In the genomic region with DNA sequence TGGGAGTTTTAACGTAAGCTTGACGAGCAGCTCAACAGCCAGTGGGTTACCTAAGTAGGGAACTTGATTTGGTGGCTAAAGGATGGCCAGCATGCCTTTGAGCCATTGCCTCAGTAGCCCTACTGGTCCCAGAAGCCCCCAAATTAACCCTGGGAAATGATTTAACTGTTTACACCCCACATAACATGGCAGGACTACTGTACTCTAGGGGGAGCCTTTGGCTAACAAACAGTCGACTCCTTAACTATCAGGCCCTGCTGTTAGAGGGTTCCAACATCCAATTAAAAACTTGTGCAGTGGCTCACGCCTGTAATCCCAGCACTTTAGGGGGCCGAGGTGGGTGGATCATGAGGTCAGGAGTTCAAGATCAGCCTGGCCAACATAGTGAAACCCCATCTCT, we compare ENCODE assay signal across 15 cellular contexts. TPM values are rescaled to one million over a fixed set of nuclear protein-coding genes. Genes with fewer than 3 reads are reported as not detected.
DNase-seq lines count a peak whose midpoint lies in the region; FAIRE-seq and TF ChIP-seq lines count a peak whose summit lies in the region.
"Had no signal": no experiment of that assay in that cellular context is flagged by ENCODE, and none has a peak within 500 bp of the region (broad histone marks: within the 10 kb centered on the region; RNA-seq: fewer than 3 reads in every experiment).

No MANE protein-coding gene starts in this region.

- WGBS in H1 (ENCODE audit: extremely low coverage in 1 of 2, insufficient coverage in 1 of 2, insufficient read length in 1 of 2, insufficient replicate concordance in 2 of 2, low coverage in 1 of 2, low lambda C conversion rate in 2 of 2, missing lambda C conversion rate in 1 of 2), 2 experiments, result 65% methylated on average over 5 of the region's 5 CpGs; no CpG with 5 or more reads in 1 of the 2 experiments

- no peak overlapping the region for H3K4me3 Mint-ChIP-seq in immature natural killer cell
- H3K4me3 Mint-ChIP-seq: activated naive CD8-positive, alpha-beta T cell treated with anti-CD3 and anti-CD28 coated beads, Interleukin-2, amount 10 ng/mL, durations not matched to agents 7 days and 5 days; T-helper 2 cell treated with Interferon-gamma antibody and Interleukin-4, amounts not matched to agents 5 μg/mL and 100 μg/mL, for 36 hours had no signal

- H3K27me3 ChIP-seq in BE2C (no peaks in the 10 kb centered on the region), OCI-LY3 (ENCODE audit: low read depth, low read length) (no peaks in the 10 kb centered on the region; the same call in 1 of the 2 replicates), H1 (replicated peaks in 1 of 4; ENCODE audit: control insufficient read depth in 3 of 4, extremely low read depth in 1 of 4, insufficient read depth in 3 of 4, low read length in 3 of 4) (no peaks in the 10 kb centered on the region)
- H3K27me3 ChIP-seq: BLaER1 treated with 17β-estradiol and CSF1 and Interleukin-3, amounts not matched to agents 10 nM and 100 nM; transverse colon had no signal

- POLR2A ChIA-PET in HEK293 (lab: Yijun Ruan, JAX), result no interaction called here
- POLR2A ChIA-PET in H1 (lab: Charles Lee; ENCODE audit: partially characterized antibody), result no interaction called here

- H3K9me3 Mint-ChIP-seq in immature natural killer cell, result peaks cover 16 to 25% (median 18%) of the 10 kb centered on the region in 6 donors

- FAIRE-seq in H1 (lab: Jason Lieb, UNC) (no peak), GM12891 (lab: Jason Lieb, UNC) (no peak)

- H3K36me3 Mint-ChIP-seq in immature natural killer cell, result peaks cover 7 to 11% (median 10%) of the 10 kb centered on the region in 3 donors

- peaks cover 2% of the 10 kb centered on the region; the same call in 1 of the 2 replicates for H3K23me2 ChIP-seq in H1 (ENCODE audit: low read depth, low read length)

- no peak overlapping the region for H4K8ac ChIP-seq in H1 (ENCODE audit: extremely low read depth, insufficient read depth, low read length)

- peaks cover 0 to 2% of the 10 kb centered on the region in 2 donors for H3K4me1 Mint-ChIP-seq in immature natural killer cell

- H3K27ac Mint-ChIP-seq in immature natural killer cell, result no peak overlapping the region
- H3K27ac Mint-ChIP-seq: activated naive CD8-positive, alpha-beta T cell treated with anti-CD3 and anti-CD28 coated beads, Interleukin-2, amount 10 ng/mL, durations not matched to agents 7 days and 5 days; T-helper 2 cell treated with Interferon-gamma antibody and Interleukin-4, amounts not matched to agents 5 μg/mL and 100 μg/mL, for 36 hours had no signal

- H3K79me2 ChIP-seq in OCI-LY3 (ENCODE audit: low read length), result no peaks in the 10 kb centered on the region
- H3K79me2 ChIP-seq in H1 (ENCODE audit: control insufficient read depth in 1 of 2, insufficient read depth in 2 of 2, low read length in 2 of 2), result no peaks in the 10 kb centered on the region

- CTCF ChIA-PET in HEK293 (lab: Yijun Ruan, JAX), result interaction anchor here (0.6 to 4.4 kb wide), 4 partner anchors 9 to 450 kb away, joined by 3 to 18 read pairs (median 6); partner anchors contain the start of gene SMCO1
- CTCF ChIA-PET in H1 (lab: Charles Lee; ENCODE audit: partially characterized antibody), result interaction anchor here (0.6 to 5.5 kb wide), 31 partner anchors 11 to 521 kb away, joined by 3 to 40 read pairs (median 4); partner anchors contain the start of genes NCBP2 and RNF168

- H3K27me3 Mint-ChIP-seq in immature natural killer cell (ENCODE audit: low read depth in 3 of 3), result peaks cover 0 to 9% (median 4%) of the 10 kb centered on the region in 3 donors

- H3K14ac ChIP-seq in H1 (ENCODE audit: insufficient read length), result no peak overlapping the region

- no peaks in the 10 kb centered on the region for H4K20me1 ChIP-seq in OCI-LY3 (ENCODE audit: insufficient read depth, low read length)
- H4K20me1 ChIP-seq in H1 (replicated peaks in 1 of 2; ENCODE audit: control insufficient read depth in 1 of 2, insufficient read depth in 2 of 2, low read length in 2 of 2), result no peaks in the 10 kb centered on the region
- H4K20me1 ChIP-seq: BLaER1 treated with 17β-estradiol and CSF1 and Interleukin-3, amounts not matched to agents 10 nM and 100 nM had no signal

- H3K27ac ChIP-seq in HEK293 (ENCODE audit: extremely low read depth, low read depth, low read length), result no peak overlapping the region
- H3K27ac ChIP-seq in OCI-LY3 (ENCODE audit: low read length), result no peak overlapping the region
- H3K27ac ChIP-seq in H1 (ENCODE audit: low read depth, low read length), result no peak overlapping the region
- H3K27ac ChIP-seq: BLaER1 treated with 17β-estradiol and CSF1 and Interleukin-3, amounts not matched to agents 10 nM and 100 nM; transverse colon had no signal

- TF ChIP-seq POLR2A in H1 (IDR thresholded peaks at IDR 0.05; ENCODE audit: control extremely low read depth in 1 of 2, low read depth in 2 of 2, low read length in 2 of 2), result no peak
- no peak for TF ChIP-seq POLR2A in GM12891 (IDR thresholded peaks at IDR 0.05; ENCODE audit: low read depth, low read length)

- H3K4ac ChIP-seq in H1 (replicated peaks; ENCODE audit: insufficient read length, low read depth, low read length), result no peak overlapping the region

- no peak for DNase-seq in BE2C
- DNase-seq in H1 (ENCODE audit: low read depth in 1 of 2, low spot score in 2 of 2), result no peak
- DNase-seq in immature natural killer cell, result no peak
- DNase-seq in kidney tubule cell (ENCODE audit: low spot score), result no peak
- DNase-seq in GM12891 (ENCODE audit: insufficient read length, low spot score), result no peak
- DNase-seq in glomerular visceral epithelial cell (ENCODE audit: extremely low spot score), result no peak
- DNase-seq: activated naive CD8-positive, alpha-beta T cell treated with anti-CD3 and anti-CD28 coated beads, Interleukin-2, amount 10 ng/mL, durations not matched to agents 7 days and 5 days; effector memory CD4-positive, alpha-beta T cell; HCEC 1CT; NK-92 treated with Interleukin-12 subunit alpha and Interleukin-12 subunit beta, amount 100 ng/mL, for 24 hours; transverse colon had no signal

- no peak overlapping the region for H3K56ac ChIP-seq in H1 (replicated peaks; ENCODE audit: insufficient read length, low read depth, low read length)

- H2BK5ac ChIP-seq in H1 (ENCODE audit: low read depth, low read length), result no peak overlapping the region

- H3K9me3 ChIP-seq in BE2C, result peaks cover 11% of the 10 kb centered on the region
- H3K9me3 ChIP-seq in HEK293 (ENCODE audit: control insufficient read depth, insufficient read depth, low read depth, low read length), result no peaks in the 10 kb centered on the region
- H3K9me3 ChIP-seq in OCI-LY3 (ENCODE audit: insufficient read depth, low read length), result no peaks in the 10 kb centered on the region
- H3K9me3 ChIP-seq in H1 (ENCODE audit: insufficient read depth in 2 of 2, low read depth in 1 of 2, low read length in 1 of 2), result peaks cover 25 to 27% of the 10 kb centered on the region in 2 experiments

- H2BK12ac ChIP-seq in H1 (ENCODE audit: low read depth, low read length), result no peak overlapping the region; the same call in 1 of the 2 replicates

- TF ChIP-seq CTCF in BE2C (IDR thresholded peaks at IDR 0.05; ENCODE audit: low read depth, low read length), result peak; percentile 33
- peak; percentile 31; the same call in 1 of the 2 replicates for TF ChIP-seq CTCF in HEK293 (tag by site-specific recombination; IDR thresholded peaks at IDR 0.05)
- TF ChIP-seq CTCF in OCI-LY3 (IDR thresholded peaks at IDR 0.05; ENCODE audit: low read depth, low read length), result peak; percentile 41
- TF ChIP-seq CTCF in H1 (IDR thresholded peaks at IDR 0.05; ENCODE audit: control extremely low read depth in 1 of 3, insufficient read depth in 1 of 3, low read depth in 1 of 3, low read length in 3 of 3), result peak in 2 of 3 experiments; percentile 63 to 64; a peak in 3 of 4 replicates

- no peak overlapping the region for H4K5ac ChIP-seq in H1 (ENCODE audit: insufficient read length, low read depth, low read length)

- H3K4me2 ChIP-seq in OCI-LY3 (ENCODE audit: low read length) (no peak overlapping the region), H1 (ENCODE audit: insufficient read depth in 1 of 2, low read depth in 2 of 2, low read length in 2 of 2) (no peak overlapping the region)
- H3K4me2 ChIP-seq: BLaER1 treated with 17β-estradiol and CSF1 and Interleukin-3, amounts not matched to agents 10 nM and 100 nM had no signal

- peak; percentile 78 to 84 for TF ChIP-seq RAD21 in H1 (IDR thresholded peaks at IDR 0.05 in 1 of 2, conservative IDR thresholded peaks at IDR 0.05 in 1 of 2; ENCODE audit: low read depth in 2 of 2, low read length in 2 of 2)

- H2AFZ ChIP-seq in OCI-LY3 (ENCODE audit: low read depth, low read length), result no peak overlapping the region
- no peak overlapping the region for H2AFZ ChIP-seq in H1 (ENCODE audit: low read length)

- no peaks in the 10 kb centered on the region for H3K79me1 ChIP-seq in H1 (ENCODE audit: low read depth, low read length)

- H4K91ac ChIP-seq in H1 (replicated peaks; ENCODE audit: insufficient read length, low read length), result no peak overlapping the region

- H3K18ac ChIP-seq in H1 (ENCODE audit: extremely low read depth, low read length), result no peak overlapping the region

- no peak overlapping the region for H2BK20ac ChIP-seq in H1 (ENCODE audit: low read length)

- no peak overlapping the region for H2BK15ac ChIP-seq in H1 (ENCODE audit: low read length)

- H3K23ac ChIP-seq in H1 (ENCODE audit: insufficient read length), result no peak overlapping the region

- no peak overlapping the region for H3K4me3 ChIP-seq in BE2C (ENCODE audit: low read depth, low read length)
- H3K4me3 ChIP-seq in HEK293 (ENCODE audit: low read depth, low read length), result no peak overlapping the region
- H3K4me3 ChIP-seq in OCI-LY3 (ENCODE audit: low read length), result no peak overlapping the region
- no peak overlapping the region for H3K4me3 ChIP-seq in H1 (ENCODE audit: extremely low read depth in 1 of 4, insufficient read depth in 2 of 4, low read depth in 3 of 4, low read length in 4 of 4)
- H3K4me3 ChIP-seq: BLaER1 treated with 17β-estradiol and CSF1 and Interleukin-3, amounts not matched to agents 10 nM and 100 nM; transverse colon had no signal

- H3K4me1 ChIP-seq in BE2C (no peaks in the 10 kb centered on the region), HEK293 (ENCODE audit: control insufficient read depth, insufficient read depth, low read length) (no peaks in the 10 kb centered on the region), OCI-LY3 (ENCODE audit: low read length) (peaks cover 13% of the 10 kb centered on the region), H1 (replicated peaks in 1 of 4; ENCODE audit: control insufficient read depth in 3 of 4, insufficient read depth in 4 of 4, low read length in 3 of 4) (peaks cover 0 to 3% (median 1%) of the 10 kb centered on the region in 4 experiments; a peak in 2 of 7 replicates)

- no peak for TF ChIP-seq EP300 in H1 (IDR thresholded peaks at IDR 0.05; ENCODE audit: borderline replicate concordance in 1 of 2, low read depth in 2 of 2, low read length in 2 of 2)

- H2AK5ac ChIP-seq in H1 (ENCODE audit: low read depth, low read length), result no peak overlapping the region

- no peak overlapping the region for H3K9ac ChIP-seq in OCI-LY3 (ENCODE audit: low read length)
- H3K9ac ChIP-seq in H1 (replicated peaks in 1 of 4; ENCODE audit: extremely low read depth in 1 of 4, low read depth in 3 of 4, low read length in 3 of 4), result no peak overlapping the region
- H3K9ac ChIP-seq: BLaER1 treated with 17β-estradiol and CSF1 and Interleukin-3, amounts not matched to agents 10 nM and 100 nM had no signal

- H3K36me3 ChIP-seq in BE2C (no peaks in the 10 kb centered on the region; the same call in 1 of the 2 replicates), HEK293 (ENCODE audit: control insufficient read depth in 2 of 2, insufficient read depth in 1 of 2, low read length in 2 of 2) (no peaks in the 10 kb centered on the region), OCI-LY3 (replicated peaks; ENCODE audit: low read depth, low read length) (no peaks in the 10 kb centered on the region), H1 (ENCODE audit: control insufficient read depth in 2 of 4, insufficient read depth in 4 of 4, low read length in 3 of 4) (peaks cover 0 to 3% (median 0%) of the 10 kb centered on the region in 4 experiments; a peak in 2 of 8 replicates)
- H3K36me3 ChIP-seq: BLaER1 treated with 17β-estradiol and CSF1 and Interleukin-3, amounts not matched to agents 10 nM and 100 nM; transverse colon had no signal

- H2BK120ac ChIP-seq in H1 (replicated peaks; ENCODE audit: low read depth, low read length), result no peak overlapping the region

RNA-seq across cellular contexts. Expression of gene SMCO1, which starts 9.4 kb away (rescaled TPM):
- not detected for polyA plus RNA-seq in BE2C (2012; ENCODE audit: insufficient read depth, insufficient read length, low read depth)
- not detected in 2 replicates for total RNA-seq in H1 (2021; fragmentation: NEBNext Ultra II Directional; extraction: Animal tissue kit (Norgen Biotek cat#: 25700))
- polyA plus RNA-seq in H1 (2011; rRNA removed) (0.03 TPM in 1 of 2 replicates, not detected in the other), immature natural killer cell (not detected)
- not detected for polyA plus RNA-seq in H1 (2011; cell fraction: cytosol; rRNA removed)
- polyA plus RNA-seq in H1 (2011; cell fraction: nucleus; rRNA removed), result 0.10 TPM
- not detected in 4 replicates for polyA plus RNA-seq in H1 (2012, experiment 1 of 2)
- polyA plus RNA-seq in H1 (2012, experiment 2 of 2), result not detected
- polyA plus RNA-seq in H1 (2013, experiment 1 of 2), result not detected
- polyA plus RNA-seq in H1 (2013, experiment 2 of 2), result not detected
- not detected in 2 replicates for polyA minus RNA-seq in H1 (2011; rRNA and poly(A)+ RNA removed)
- not detected for polyA minus RNA-seq in H1 (2011; cell fraction: cytosol; rRNA and poly(A)+ RNA removed)
- not detected for polyA minus RNA-seq in H1 (2011; cell fraction: nucleus; rRNA and poly(A)+ RNA removed)
- polyA plus RNA-seq in GM12891 (2012; ENCODE audit: low read depth, missing spikeins), result 0.05 TPM
- total RNA-seq: activated naive CD8-positive, alpha-beta T cell treated with anti-CD3 and anti-CD28 coated beads, Interleukin-2, amount 10 ng/mL, durations not matched to agents 7 days and 5 days; transverse colon had no signal

RNA-seq across cellular contexts. Expression of gene RNF168, which starts 21.0 kb away (rescaled TPM):
- 17.2 TPM for polyA plus RNA-seq in BE2C (2012; ENCODE audit: insufficient read depth, insufficient read length, low read depth)
- total RNA-seq in H1 (2021; fragmentation: NEBNext Ultra II Directional; extraction: Animal tissue kit (Norgen Biotek cat#: 25700)), result 62.9 and 63.5 TPM in 2 replicates
- polyA plus RNA-seq in H1 (2011; rRNA removed) (6.3 and 8.1 TPM in 2 replicates), immature natural killer cell (10 to 100 TPM in 2 of 3 donors, 1 to 10 TPM in 1; 7.6 to 23.9 (median 12.0) TPM)
- 7.7 TPM for polyA plus RNA-seq in H1 (2011; cell fraction: cytosol; rRNA removed)
- 9.6 TPM for polyA plus RNA-seq in H1 (2011; cell fraction: nucleus; rRNA removed)
- polyA plus RNA-seq in H1 (2012, experiment 1 of 2), result 24.8 to 26.5 TPM (median 25.8 TPM) in 4 replicates
- polyA plus RNA-seq in H1 (2012, experiment 2 of 2), result 1.9 TPM
- polyA plus RNA-seq in H1 (2013, experiment 1 of 2), result 25.1 TPM
- 25.2 TPM for polyA plus RNA-seq in H1 (2013, experiment 2 of 2)
- 45.5 and 52.6 TPM in 2 replicates for polyA minus RNA-seq in H1 (2011; rRNA and poly(A)+ RNA removed)
- 35.6 TPM for polyA minus RNA-seq in H1 (2011; cell fraction: cytosol; rRNA and poly(A)+ RNA removed)
- polyA minus RNA-seq in H1 (2011; cell fraction: nucleus; rRNA and poly(A)+ RNA removed), result 24.6 TPM
- polyA plus RNA-seq in GM12891 (2012; ENCODE audit: low read depth, missing spikeins), result 18.2 TPM

RNA-seq across cellular contexts. Expression of gene WDR53, which starts 43.8 kb away (rescaled TPM):
- polyA plus RNA-seq in BE2C (2012; ENCODE audit: insufficient read depth, insufficient read length, low read depth), result 33.6 TPM
- total RNA-seq in H1 (2021; fragmentation: NEBNext Ultra II Directional; extraction: Animal tissue kit (Norgen Biotek cat#: 25700)), result 17.9 and 18.8 TPM in 2 replicates
- 4.7 and 7.4 TPM in 2 replicates for polyA plus RNA-seq in H1 (2011; rRNA removed)
- polyA plus RNA-seq in H1 (2011; cell fraction: cytosol; rRNA removed), result 13.1 TPM
- polyA plus RNA-seq in H1 (2011; cell fraction: nucleus; rRNA removed), result 3.2 TPM
- 17.6 to 27.4 TPM (median 19.1 TPM) in 4 replicates for polyA plus RNA-seq in H1 (2012, experiment 1 of 2)
- polyA plus RNA-seq in H1 (2012, experiment 2 of 2), result 3.4 TPM
- 13.0 TPM for polyA plus RNA-seq in H1 (2013, experiment 1 of 2)
- 12.2 TPM for polyA plus RNA-seq in H1 (2013, experiment 2 of 2)
- polyA minus RNA-seq in H1 (2011; rRNA and poly(A)+ RNA removed), result 4.2 and 7.6 TPM in 2 replicates
- 1.9 TPM for polyA minus RNA-seq in H1 (2011; cell fraction: cytosol; rRNA and poly(A)+ RNA removed)
- 7.2 TPM for polyA minus RNA-seq in H1 (2011; cell fraction: nucleus; rRNA and poly(A)+ RNA removed)
- 10 to 100 TPM; 11.2 to 28.6 (median 14.8) TPM for polyA plus RNA-seq in immature natural killer cell
- polyA plus RNA-seq in GM12891 (2012; ENCODE audit: low read depth, missing spikeins), result 11.6 TPM

RNA-seq across cellular contexts. Expression of gene FBXO45, which starts 43.9 kb away (rescaled TPM):
- polyA plus RNA-seq in BE2C (2012; ENCODE audit: insufficient read depth, insufficient read length, low read depth), result 27.4 TPM
- 18.0 and 19.4 TPM in 2 replicates for total RNA-seq in H1 (2021; fragmentation: NEBNext Ultra II Directional; extraction: Animal tissue kit (Norgen Biotek cat#: 25700))
- polyA plus RNA-seq in H1 (2011; rRNA removed), result 3.4 and 5.2 TPM in 2 replicates
- polyA plus RNA-seq in H1 (2011; cell fraction: cytosol; rRNA removed), result 8.5 TPM
- 2.5 TPM for polyA plus RNA-seq in H1 (2011; cell fraction: nucleus; rRNA removed)
- 7.3 to 17.0 TPM (median 8.9 TPM) in 4 replicates for polyA plus RNA-seq in H1 (2012, experiment 1 of 2)
- polyA plus RNA-seq in H1 (2012, experiment 2 of 2), result 1.8 TPM
- 13.6 TPM for polyA plus RNA-seq in H1 (2013, experiment 1 of 2)
- 13.6 TPM for polyA plus RNA-seq in H1 (2013, experiment 2 of 2)
- 8.0 and 8.2 TPM in 2 replicates for polyA minus RNA-seq in H1 (2011; rRNA and poly(A)+ RNA removed)
- polyA minus RNA-seq in H1 (2011; cell fraction: cytosol; rRNA and poly(A)+ RNA removed), result 6.5 TPM
- 4.7 TPM for polyA minus RNA-seq in H1 (2011; cell fraction: nucleus; rRNA and poly(A)+ RNA removed)
- 1 to 10 TPM; 2.6 to 6.6 (median 3.3) TPM for polyA plus RNA-seq in immature natural killer cell
- polyA plus RNA-seq in GM12891 (2012; ENCODE audit: low read depth, missing spikeins), result 9.3 TPM
